ENCODE assay signal across 8 cellular contexts in the genomic region with DNA sequence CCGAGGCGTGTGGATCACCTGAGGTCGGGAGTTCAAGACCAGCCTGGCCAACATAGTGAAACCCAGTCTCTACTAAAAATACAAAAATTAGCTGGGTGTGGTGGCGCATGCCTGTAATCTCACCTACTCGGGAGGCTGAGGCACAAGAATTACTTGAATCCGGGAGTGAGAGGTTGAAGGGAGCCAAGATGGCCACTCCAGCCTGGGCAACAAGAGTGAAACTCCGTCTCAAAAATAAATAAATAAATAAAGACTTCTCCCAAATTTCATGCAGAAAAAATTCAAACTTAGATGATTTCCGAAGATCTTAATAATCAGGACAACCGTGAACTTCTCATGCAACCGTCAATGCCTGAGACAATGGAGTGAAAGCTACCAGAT. TPM values are rescaled to one million over a fixed set of nuclear protein-coding genes. Genes with fewer than 3 reads are reported as not detected.
A peak's percentile ranks its signal among the peaks of the same experiment; 100 is the strongest.
DNase-seq lines count a peak whose midpoint lies in the region; ATAC-seq and TF ChIP-seq lines count a peak whose summit lies in the region.
"Not testable (repeated sequence)": the region's sequence is repeated elsewhere in the genome, so short reads cannot be mapped to it uniquely, and the experiment has no call there.

No MANE protein-coding gene starts in this region.

- not testable (repeated sequence) for H3K4me3 ChIP-seq in A673 (ENCODE audit: low read depth, low read length, poor library complexity, severe bottlenecking)

- H3K27ac Mint-ChIP-seq in Calu3 (ENCODE audit: unreplicated experiment) (peak overlapping the region; percentile 64), IgD-negative memory B cell (peak overlapping the region in 2 of 3 donors; percentile 53 to 64)
- peak overlapping the region; percentile 92 for H3K27ac Mint-ChIP-seq in T-helper 2 cell treated with Interferon-gamma antibody and Interleukin-4, amounts not matched to agents 5 μg/mL and 100 μg/mL, for 36 hours
- H3K27ac Mint-ChIP-seq in activated CD8-positive, alpha-beta memory T cell treated with anti-CD3 and anti-CD28 coated beads, Interleukin-2, amount 10 ng/mL, durations not matched to agents 7 days and 5 days: peak overlapping the region; percentile 93
- H3K27ac Mint-ChIP-seq in activated naive CD8-positive, alpha-beta T cell treated with anti-CD3 and anti-CD28 coated beads for 36 hours: peak overlapping the region; percentile 43

- POLR2A ChIA-PET in A673 (lab: Charles Lee; ENCODE audit: low non-redundant PET): not testable (repeated sequence)

- H3K36me3 Mint-ChIP-seq in Calu3 (ENCODE audit: insufficient read depth, unreplicated experiment): peaks cover 24% of the 10 kb centered on the region
- H3K36me3 Mint-ChIP-seq in IgD-negative memory B cell; activated naive CD8-positive, alpha-beta T cell treated with anti-CD3 and anti-CD28 coated beads for 36 hours: not testable (repeated sequence)
- peaks cover 24% of the 10 kb centered on the region for H3K36me3 Mint-ChIP-seq in T-helper 2 cell treated with Interferon-gamma antibody and Interleukin-4, amounts not matched to agents 5 μg/mL and 100 μg/mL, for 36 hours (ENCODE audit: low read depth)
- peaks cover 35% of the 10 kb centered on the region for H3K36me3 Mint-ChIP-seq in activated CD8-positive, alpha-beta memory T cell treated with anti-CD3 and anti-CD28 coated beads, Interleukin-2, amount 10 ng/mL, durations not matched to agents 7 days and 5 days

- H3K27me3 ChIP-seq in A673 (replicated peaks; ENCODE audit: insufficient read depth, low read depth, low read length, poor library complexity): not testable (repeated sequence)

- not testable (repeated sequence) for DNase-seq in A673 (ENCODE audit: low spot score); Calu3; T-helper 2 cell treated with Interferon-gamma antibody and Interleukin-4, amounts not matched to agents 5 μg/mL and 100 μg/mL, for 36 hours (ENCODE audit: low spot score); activated CD8-positive, alpha-beta memory T cell treated with anti-CD3 and anti-CD28 coated beads, Interleukin-2, amount 10 ng/mL, durations not matched to agents 7 days and 5 days; activated naive CD8-positive, alpha-beta T cell treated with anti-CD3 and anti-CD28 coated beads for 36 hours
- DNase-seq in cardiac septum (ENCODE audit: low spot score) (peak; percentile 38), posterior vena cava (ENCODE audit: low spot score) (peak; percentile 14)

- H3K9me3 Mint-ChIP-seq in Calu3 (ENCODE audit: low read depth, unreplicated experiment); IgD-negative memory B cell; T-helper 2 cell treated with Interferon-gamma antibody and Interleukin-4, amounts not matched to agents 5 μg/mL and 100 μg/mL, for 36 hours; activated CD8-positive, alpha-beta memory T cell treated with anti-CD3 and anti-CD28 coated beads, Interleukin-2, amount 10 ng/mL, durations not matched to agents 7 days and 5 days (ENCODE audit: low read depth); activated naive CD8-positive, alpha-beta T cell treated with anti-CD3 and anti-CD28 coated beads for 36 hours: not testable (repeated sequence)

- intact Hi-C loops in A673 (cut with micrococcal nuclease; ENCODE audit: unreplicated experiment): loop anchor here (5.0 kb wide), 1 partner anchor 208 kb away; no protein-coding TSS in a partner anchor
- intact Hi-C loops in Calu3 (cut with micrococcal nuclease; ENCODE audit: unreplicated experiment); cardiac septum (cut with DNase I); posterior vena cava (cut with DNase I): not testable (repeated sequence)

- H3K4me3 Mint-ChIP-seq in Calu3 (ENCODE audit: low read depth, unreplicated experiment) (peak overlapping the region; percentile 77), IgD-negative memory B cell (peak overlapping the region; percentile 34 to 94 (median 82))
- H3K4me3 Mint-ChIP-seq in T-helper 2 cell treated with Interferon-gamma antibody and Interleukin-4, amounts not matched to agents 5 μg/mL and 100 μg/mL, for 36 hours: peak overlapping the region; percentile 85
- peak overlapping the region; percentile 84 for H3K4me3 Mint-ChIP-seq in activated CD8-positive, alpha-beta memory T cell treated with anti-CD3 and anti-CD28 coated beads, Interleukin-2, amount 10 ng/mL, durations not matched to agents 7 days and 5 days
- H3K4me3 Mint-ChIP-seq in activated naive CD8-positive, alpha-beta T cell treated with anti-CD3 and anti-CD28 coated beads for 36 hours: peak overlapping the region; percentile 81

- H3K9me3 ChIP-seq in A673 (ENCODE audit: low read depth, low read length, poor library complexity, severe bottlenecking): not testable (repeated sequence)

- H3K27ac ChIP-seq in A673 (ENCODE audit: low read depth, low read length, poor library complexity, severe bottlenecking): peak overlapping the region; percentile 73

- CTCF ChIA-PET in A673 (lab: Charles Lee): not testable (repeated sequence)
- CTCF ChIA-PET in Calu3 (lab: Charles Lee): interaction anchor here (0.6 to 1.5 kb wide), 3 partner anchors 10 to 1376 kb away, joined by 3 to 4 read pairs (median 4); no protein-coding TSS in a partner anchor
- CTCF ChIA-PET in activated CD8-positive, alpha-beta memory T cell treated with anti-CD3 and anti-CD28 coated beads, Interleukin-2, amount 10 ng/mL, durations not matched to agents 7 days and 5 days (lab: Charles Lee): interaction anchor here (1.0 to 6.5 kb wide), 6 partner anchors 8 to 222 kb away, joined by 3 to 32 read pairs (median 6); no protein-coding TSS in a partner anchor

- H3K4me1 ChIP-seq in A673 (ENCODE audit: insufficient read depth, low read length, poor library complexity, severe bottlenecking): peaks cover 58% of the 10 kb centered on the region

- H3K4me1 Mint-ChIP-seq in Calu3 (ENCODE audit: low read depth, unreplicated experiment) (peaks cover 18% of the 10 kb centered on the region), IgD-negative memory B cell (peaks cover 32 to 56% (median 55%) of the 10 kb centered on the region in 3 donors)
- peaks cover 63% of the 10 kb centered on the region for H3K4me1 Mint-ChIP-seq in T-helper 2 cell treated with Interferon-gamma antibody and Interleukin-4, amounts not matched to agents 5 μg/mL and 100 μg/mL, for 36 hours (ENCODE audit: low read depth)
- peaks cover 72% of the 10 kb centered on the region for H3K4me1 Mint-ChIP-seq in activated CD8-positive, alpha-beta memory T cell treated with anti-CD3 and anti-CD28 coated beads, Interleukin-2, amount 10 ng/mL, durations not matched to agents 7 days and 5 days
- H3K4me1 Mint-ChIP-seq in activated naive CD8-positive, alpha-beta T cell treated with anti-CD3 and anti-CD28 coated beads for 36 hours: peaks cover 59% of the 10 kb centered on the region

- H3K27me3 Mint-ChIP-seq in Calu3 (ENCODE audit: unreplicated experiment) (peaks cover 22% of the 10 kb centered on the region), IgD-negative memory B cell (peaks cover 39% of the 10 kb centered on the region)
- H3K27me3 Mint-ChIP-seq in T-helper 2 cell treated with Interferon-gamma antibody and Interleukin-4, amounts not matched to agents 5 μg/mL and 100 μg/mL, for 36 hours (ENCODE audit: low read depth); activated CD8-positive, alpha-beta memory T cell treated with anti-CD3 and anti-CD28 coated beads, Interleukin-2, amount 10 ng/mL, durations not matched to agents 7 days and 5 days: not testable (repeated sequence)
- peaks cover 11% of the 10 kb centered on the region for H3K27me3 Mint-ChIP-seq in activated naive CD8-positive, alpha-beta T cell treated with anti-CD3 and anti-CD28 coated beads for 36 hours

- BruUV-seq in A673 (replicated peaks; lab: Mats Ljungman, UMichigan) (TSS peak; percentile 38), Calu3 (replicated peaks; lab: Mats Ljungman, UMichigan) (TSS peak; percentile 44)

- not testable (repeated sequence) for TF ChIP-seq CTCF in A673 (conservative IDR thresholded peaks at IDR 0.05; ENCODE audit: low read depth, low read length); Calu3 (IDR thresholded peaks at IDR 0.05; ENCODE audit: unreplicated experiment)

- ATAC-seq in activated CD8-positive, alpha-beta memory T cell treated with anti-CD3 and anti-CD28 coated beads, Interleukin-2, amount 10 ng/mL, durations not matched to agents 7 days and 5 days: not testable (repeated sequence)

- H3K36me3 ChIP-seq in A673 (ENCODE audit: insufficient read depth, low read length, poor library complexity, severe bottlenecking): not testable (repeated sequence)

RNA-seq across cellular contexts. Expression of a gene that starts 53.1 kb away (rescaled TPM):
- total RNA-seq in A673 (2021): 40.0 and 43.6 TPM in 2 replicates
- total RNA-seq in Calu3 (2022): 26.7 and 31.8 TPM in 2 replicates
- polyA plus RNA-seq in IgD-negative memory B cell: 14.4 TPM
- 10 to 100 TPM; 83.4 to 92.7 TPM for total RNA-seq in activated CD8-positive, alpha-beta memory T cell treated with anti-CD3 and anti-CD28 coated beads, Interleukin-2, amount 10 ng/mL, durations not matched to agents 7 days and 5 days
- 10 to 100 TPM; 47.8 to 49.8 TPM for total RNA-seq in activated naive CD8-positive, alpha-beta T cell treated with anti-CD3 and anti-CD28 coated beads for 36 hours
- 0.75 TPM for total RNA-seq in cardiac septum
- 1 to 10 TPM in 1 of 2 donors, under 1 TPM in 1; 1.00 to 3.1 TPM for total RNA-seq in posterior vena cava

Comparison
In these comparisons a context has a peak if more than half of its experiments do, and no peak if none do; other contexts are left out.
1. H3K27ac Mint-ChIP-seq: peak in every context shown above with its lines; median percentile 93 in activated CD8-positive, alpha-beta memory T cell treated with anti-CD3 and anti-CD28 coated beads, Interleukin-2, amount 10 ng/mL, durations not matched to agents 7 days and 5 days; 92 in T-helper 2 cell treated with Interferon-gamma antibody and Interleukin-4, amounts not matched to agents 5 μg/mL and 100 μg/mL, for 36 hours; 64 in Calu3; 58 in IgD-negative memory B cell; 43 in activated naive CD8-positive, alpha-beta T cell treated with anti-CD3 and anti-CD28 coated beads for 36 hours.